Comparison of ENCODE assay signal across 8 cellular contexts in the genomic region with DNA sequence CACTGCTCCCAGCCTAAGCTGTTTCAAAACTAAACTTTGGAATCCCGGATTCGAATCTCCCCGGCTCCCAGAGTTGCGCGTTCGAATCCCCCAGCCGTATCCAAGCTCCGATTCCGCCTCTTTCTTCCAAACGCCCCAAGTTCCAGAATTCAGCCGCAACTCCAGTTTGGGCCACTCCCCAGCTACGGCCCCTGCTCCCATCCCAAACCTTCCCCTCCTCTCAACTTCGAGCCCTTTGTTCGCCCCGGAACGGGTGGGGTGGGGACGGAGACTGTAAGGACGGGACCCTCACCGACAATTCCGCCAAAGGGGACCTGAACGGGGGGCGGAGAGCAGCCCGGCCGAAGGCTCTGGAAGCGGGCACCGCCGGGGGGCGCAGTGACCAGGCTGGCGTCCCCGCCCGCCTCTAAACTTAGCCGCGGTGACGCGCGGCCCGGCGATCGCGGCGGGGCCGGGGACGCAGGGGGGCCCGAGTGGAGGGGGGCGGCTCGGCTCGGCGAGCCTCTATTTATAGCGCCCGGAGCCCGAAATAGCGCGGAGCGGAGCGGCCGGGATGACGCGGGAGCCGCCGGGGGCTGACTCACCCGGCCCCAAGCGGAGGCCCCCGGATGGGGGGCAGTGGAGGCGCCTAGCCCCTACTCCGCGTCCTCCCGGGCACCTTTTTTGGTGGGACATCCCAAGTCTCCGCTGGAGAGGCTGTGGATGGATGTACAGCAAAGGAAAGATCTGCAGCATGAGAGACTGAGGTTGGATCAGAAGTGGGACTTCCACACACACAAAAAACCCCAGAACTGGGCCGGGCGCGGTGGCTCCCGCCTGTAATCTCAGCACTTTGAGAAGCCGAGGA. TPM values are rescaled to one million over a fixed set of nuclear protein-coding genes. Genes with fewer than 3 reads are reported as not detected.
DNase-seq lines count a peak whose midpoint lies in the region; ATAC-seq and TF ChIP-seq lines count a peak whose summit lies in the region.

No MANE protein-coding gene starts in this region.

- H3K27ac ChIP-seq in PC-9 (no peak overlapping the region), aorta (ENCODE audit: low read depth in 1 of 2, low read length in 2 of 2) (peak overlapping the region; percentile 95 to 100)

- H3K36me3 ChIP-seq in PC-9 (ENCODE audit: low read depth) (no peaks in the 10 kb centered on the region), aorta (ENCODE audit: control insufficient read depth in 1 of 2, insufficient read depth in 2 of 2, low read length in 1 of 2) (no peaks in the 10 kb centered on the region)

- peaks cover 64% of the 10 kb centered on the region for H3F3A ChIP-seq in PC-9 (ENCODE audit: insufficient read depth, low read depth)

- intact Hi-C loops in PC-9 (cut with micrococcal nuclease; ENCODE audit: unreplicated experiment) (no loop called here), aorta (cut with DNase I) (loop anchor here (1.0 to 2.0 kb wide), 2 partner anchors 11 to 50 kb away; no protein-coding TSS in a partner anchor)

- DNase-seq in NCI-H2227 (lab: John Stamatoyannopoulos, UW; ENCODE audit: unreplicated experiment) (peak; percentile 51), NCI-H2227 treated with DMSO at 0.1 percent for 48 hours (lab: John Stamatoyannopoulos, UW) (no peak), PC-9 (no peak), mesothelial cell of epicardium (ENCODE audit: low spot score in 2 of 2, unreplicated experiment in 2 of 2) (peak in 1 of 2 experiments; percentile 62), aorta (peak; percentile 87 to 95), middle frontal gyrus (ENCODE audit: extremely low spot score, low spot score) (no peak), NCI-H345 (lab: John Stamatoyannopoulos, UW) (no peak)
- DNase-seq in effector memory CD8-positive, alpha-beta T cell, result no peak

- peak overlapping the region; percentile 84 for H3K4me3 ChIP-seq in PC-9
- H3K4me3 ChIP-seq in aorta (ENCODE audit: low read length in 2 of 2), result peak overlapping the region; percentile 1

- no peaks in the 10 kb centered on the region for H3K27me3 ChIP-seq in PC-9 (ENCODE audit: insufficient read depth, low read depth)
- no peaks in the 10 kb centered on the region for H3K27me3 ChIP-seq in aorta (ENCODE audit: control insufficient read depth in 1 of 2, insufficient read depth in 2 of 2, low read length in 1 of 2)

- no peaks in the 10 kb centered on the region for H3K9me2 ChIP-seq in PC-9 (ENCODE audit: insufficient read depth)

- peak overlapping the region; percentile 93 for H3K4me2 ChIP-seq in PC-9

- peak; percentile 26 for ATAC-seq in effector memory CD8-positive, alpha-beta T cell (replicated peaks)
- peak; percentile 82 for ATAC-seq in aorta (ENCODE audit: low FRiP score)

- H4K20me1 ChIP-seq in PC-9 (ENCODE audit: insufficient read depth), result no peaks in the 10 kb centered on the region

- peak overlapping the region; percentile 84 to 86 for H3K4me3 Mint-ChIP-seq in effector memory CD8-positive, alpha-beta T cell
- H3K4me3 Mint-ChIP-seq in mesothelial cell of epicardium, result peak overlapping the region; percentile 86

- no peak; the same call in 1 of the 2 replicates for TF ChIP-seq CTCF in PC-9 (conservative IDR thresholded peaks at IDR 0.05)
- TF ChIP-seq CTCF in mesothelial cell of epicardium (IDR thresholded peaks at IDR 0.05; ENCODE audit: unreplicated experiment), result peak; percentile 36

- peak overlapping the region; percentile 79 to 92 for H3K27ac Mint-ChIP-seq in effector memory CD8-positive, alpha-beta T cell
- H3K27ac Mint-ChIP-seq in mesothelial cell of epicardium, result peak overlapping the region; percentile 90

- no TSS peak for BruUV-seq in PC-9 (replicated peaks; lab: Mats Ljungman, UMichigan)

- peaks cover 17% of the 10 kb centered on the region for H3K36me3 Mint-ChIP-seq in effector memory CD8-positive, alpha-beta T cell (ENCODE audit: insufficient read depth)
- no peaks in the 10 kb centered on the region for H3K36me3 Mint-ChIP-seq in mesothelial cell of epicardium

- no peaks in the 10 kb centered on the region for H3K79me2 ChIP-seq in PC-9 (ENCODE audit: low read depth)

- no peaks in the 10 kb centered on the region for H3K9me3 ChIP-seq in PC-9 (ENCODE audit: insufficient read depth, low read depth)
- no peaks in the 10 kb centered on the region for H3K9me3 ChIP-seq in aorta (ENCODE audit: control insufficient read depth, low read length)

- H3K4me1 ChIP-seq in PC-9 (replicated peaks; ENCODE audit: insufficient read depth) (peaks cover 31% of the 10 kb centered on the region), aorta (ENCODE audit: control insufficient read depth in 1 of 2, insufficient read depth in 2 of 2, low read length in 2 of 2) (no peaks in the 10 kb centered on the region)

- CTCF ChIA-PET in PC-9 (lab: Charles Lee), result interaction anchor here (0.5 to 1.1 kb wide), 5 partner anchors 11 to 279 kb away, joined by 4 to 11 read pairs (median 6); no protein-coding TSS in a partner anchor

- 1% methylated on average over 50 to 73 of the region's 73 CpGs for WGBS in aorta, 2 donors

- POLR2A ChIA-PET in PC-9 (lab: Charles Lee; ENCODE audit: unreplicated experiment), result interaction anchor here (0.7 kb wide), 1 partner anchor 250 kb away, joined by 3 read pairs; no protein-coding TSS in a partner anchor

- peak overlapping the region; percentile 93 for H2AFZ ChIP-seq in PC-9

- H3K27me3 Mint-ChIP-seq in effector memory CD8-positive, alpha-beta T cell, result no peaks in the 10 kb centered on the region
- H3K27me3 Mint-ChIP-seq in mesothelial cell of epicardium (ENCODE audit: low read depth), result no peaks in the 10 kb centered on the region

- H3K4me1 Mint-ChIP-seq in effector memory CD8-positive, alpha-beta T cell (ENCODE audit: low read depth in 2 of 2), result peaks cover 14 to 18% of the 10 kb centered on the region in 2 donors
- peaks cover 17% of the 10 kb centered on the region for H3K4me1 Mint-ChIP-seq in mesothelial cell of epicardium

- no peaks in the 10 kb centered on the region for H3K9me3 Mint-ChIP-seq in effector memory CD8-positive, alpha-beta T cell
- H3K9me3 Mint-ChIP-seq in mesothelial cell of epicardium, result no peaks in the 10 kb centered on the region

RNA-seq across cellular contexts. Expression of a gene that starts 4.9 kb away (rescaled TPM):
- 102 and 138 TPM in 2 replicates for total RNA-seq in PC-9 (2021)
- total RNA-seq in mesothelial cell of epicardium, result 92.8 to 100 TPM (median 96.4 TPM) in 3 replicates
- 10 to 100 TPM; 61.4 to 69.9 TPM for total RNA-seq in aorta
- 10 to 100 TPM; 44.5 to 81.7 TPM for polyA plus RNA-seq in aorta

RNA-seq across cellular contexts. Expression of a gene that starts 22.2 kb away (rescaled TPM):
- 9.6 and 11.5 TPM in 2 replicates for total RNA-seq in PC-9 (2021)
- 6.7 to 7.5 TPM (median 6.7 TPM) in 3 replicates for total RNA-seq in mesothelial cell of epicardium
- 1 to 10 TPM; 3.5 to 3.9 TPM for total RNA-seq in aorta
- polyA plus RNA-seq in aorta, result 1 to 10 TPM; 1.9 to 3.6 TPM

RNA-seq across cellular contexts. Expression of a gene that starts 23.7 kb away (rescaled TPM):
- total RNA-seq in PC-9 (2021) (113 and 121 TPM in 2 replicates), mesothelial cell of epicardium (58.0 to 64.0 TPM (median 58.7 TPM) in 3 replicates), aorta (10 to 100 TPM; 64.2 to 76.5 TPM)
- 100 to 1,000 TPM in 1 of 2 donors, 10 to 100 TPM in 1; 11.1 to 153 TPM for polyA plus RNA-seq in aorta

RNA-seq across cellular contexts. Expression of a gene that starts 39.2 kb away (rescaled TPM):
- total RNA-seq in PC-9 (2021) (7.9 and 16.5 TPM in 2 replicates), mesothelial cell of epicardium (272 to 287 TPM (median 278 TPM) in 3 replicates), aorta (100 to 1,000 TPM in 1 of 2 donors, 1 to 10 TPM in 1; 3.1 to 754 TPM)
- polyA plus RNA-seq in aorta, result 100 to 1,000 TPM in 1 of 2 donors, 10 to 100 TPM in 1; 18.4 to 105 TPM

RNA-seq across cellular contexts. Expression of a gene that starts 58.2 kb away (rescaled TPM):
- total RNA-seq in PC-9 (2021) (26.1 and 33.1 TPM in 2 replicates), mesothelial cell of epicardium (62.7 to 64.4 TPM (median 64.1 TPM) in 3 replicates), aorta (10 to 100 TPM; 10.4 to 14.9 TPM)
- 10 to 100 TPM in 1 of 2 donors, 1 to 10 TPM in 1; 5.1 to 27.2 TPM for polyA plus RNA-seq in aorta

Comparison
In these comparisons a context has a peak if more than half of its experiments do, and no peak if none do; other contexts are left out.
1. DNase-seq: peak in NCI-H2227 (single experiment) and aorta (2 of 2); none in NCI-H2227 treated with DMSO at 0.1 percent for 48 hours (single experiment), PC-9 (0 of 2), effector memory CD8-positive, alpha-beta T cell (0 of 3), middle frontal gyrus (single experiment) and NCI-H345 (single experiment).